1 cellular context compared by ENCODE assay signal in the genomic region with DNA sequence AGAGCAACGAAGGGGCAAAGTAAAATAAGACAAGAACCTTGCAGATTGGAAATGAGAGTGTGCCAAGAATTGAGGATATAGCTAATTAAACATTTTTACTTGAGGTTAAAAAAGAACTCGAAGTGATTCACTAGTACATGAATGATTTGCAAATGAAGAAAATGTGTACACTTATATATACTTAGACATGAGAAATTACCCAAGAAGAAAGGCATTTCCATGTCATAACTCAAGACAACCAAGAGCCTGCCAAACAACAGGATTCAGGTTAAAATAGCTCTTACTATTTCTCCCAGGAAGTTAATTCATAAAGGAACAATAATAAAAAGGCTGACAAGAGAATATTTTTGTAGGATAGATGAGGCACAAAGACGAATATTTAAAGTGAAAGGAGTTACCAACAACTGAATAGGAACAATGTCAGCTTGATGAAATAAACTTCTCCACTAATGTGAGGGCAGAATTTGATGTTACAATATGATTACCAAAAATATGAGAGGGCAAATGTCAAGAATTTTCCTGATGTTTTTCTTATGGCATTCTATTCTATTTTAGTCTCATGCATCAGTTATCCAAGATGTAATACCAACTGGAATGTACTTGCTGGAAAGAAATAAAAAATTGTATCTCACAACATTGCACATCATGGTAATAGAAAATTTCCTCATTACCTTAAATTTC.
TF ChIP-seq lines count a peak whose summit lies in the region.

No MANE protein-coding gene starts in this region.

TF ChIP-seq in IMR-90, 13 proteins besides CTCF, POLR2A, EP300 and RAD21:
- TF ChIP-seq CEBPB (IDR thresholded peaks at IDR 0.05; ENCODE audit: low read depth, low read length) (0 out of 2 replicates have a peak, but pooled peaks have one; percentile 18), FOS (IDR thresholded peaks at IDR 0.05; ENCODE audit: low read depth, low read length) (no peak)
